12 cellular contexts compared by ENCODE assay signal in genomic region chr16:85315871-85316270, GRCh38.
"Had no signal": no experiment of that assay in that cellular context is flagged by ENCODE, and none has a peak within 500 bp of the region (broad histone marks: within the 10 kb centered on the region; RNA-seq: fewer than 3 reads in every experiment).

No MANE protein-coding gene starts in this region.

- H3K9ac ChIP-seq: parathyroid adenoma had no signal

- H3K4me1 ChIP-seq: colonic mucosa had no signal

- H3K27me3 ChIP-seq: colonic mucosa, hepatocyte, right atrium auricular region, stomach, thyroid gland, upper lobe of left lung, vagina had no signal

- H3K4me3 ChIP-seq: colonic mucosa, esophagus squamous epithelium, hepatocyte, right atrium auricular region, stomach, thyroid gland, upper lobe of left lung, vagina had no signal

- DNase-seq: activated CD4-positive, alpha-beta T cell treated with anti-CD3 and anti-CD28 coated beads for 1 hour; esophagus squamous epithelium; occipital lobe had no signal

- H3K36me3 ChIP-seq: colonic mucosa, esophagus squamous epithelium, right atrium auricular region, stomach, thyroid gland, upper lobe of left lung, vagina had no signal

- H3K9me3 ChIP-seq: colonic mucosa, esophagus squamous epithelium, right atrium auricular region, stomach, thyroid gland, upper lobe of left lung, vagina had no signal

- H3K27ac ChIP-seq: colonic mucosa, epithelial cell of prostate, esophagus squamous epithelium, hepatocyte, parathyroid adenoma, stomach, thyroid gland, upper lobe of left lung, vagina had no signal

- H3K4me2 ChIP-seq: hepatocyte had no signal
